In genomic region chr6:37700266-37700973, GRCh38 we compare ENCODE assay signal across 13 cellular contexts. TPM values are rescaled to one million over a fixed set of nuclear protein-coding genes. Genes with fewer than 3 reads are reported as not detected.
DNase-seq lines count a peak whose midpoint lies in the region; ATAC-seq and TF ChIP-seq lines count a peak whose summit lies in the region.
"Had no signal": no experiment of that assay in that cellular context is flagged by ENCODE, and none has a peak within 500 bp of the region (broad histone marks: within the 10 kb centered on the region; RNA-seq: fewer than 3 reads in every experiment).

No MANE protein-coding gene starts in this region.

- DNase-seq in SKM-1 treated with dmso at 0.1 percent for 144 hours (lab: John Stamatoyannopoulos, UW; ENCODE audit: unreplicated experiment) = peak; percentile 20
- no peak for DNase-seq in SKM-1 (lab: John Stamatoyannopoulos, UW; ENCODE audit: unreplicated experiment)
- DNase-seq in CD8-positive, alpha-beta memory T cell = no peak
- DNase-seq in activated B cell treated with CpG ODN at 0.5 μM for 24 hours = no peak
- no peak for DNase-seq in left cardiac atrium
- DNase-seq in GM20000 (ENCODE audit: low spot score) = no peak
- DNase-seq: activated CD4-positive, CD25-positive, alpha-beta regulatory T cell; dorsolateral prefrontal cortex; Karpas-422; NCI-H2029 had no signal

- peaks cover 22% of the 10 kb centered on the region for H3K4me1 ChIP-seq in CD8-positive, alpha-beta memory T cell (ENCODE audit: insufficient read depth, low read length)
- H3K4me1 ChIP-seq in gastroesophageal sphincter = peaks cover 0 to 47% (median 17%) of the 10 kb centered on the region in 3 donors

- TF ChIP-seq POLR2A in gastroesophageal sphincter (IDR thresholded peaks at IDR 0.05) = no peak

- TF ChIP-seq CTCF in activated B cell treated with CpG ODN at 0.5 μM for 24 hours (IDR thresholded peaks at IDR 0.05) (no peak), nephron (IDR thresholded peaks at IDR 0.05; ENCODE audit: unreplicated experiment in 3 of 3) (no peak), GM20000 (IDR thresholded peaks at IDR 0.05; ENCODE audit: extremely low read depth, missing control alignments) (no peak), gastroesophageal sphincter (IDR thresholded peaks at IDR 0.05) (no peak)

- H3K4me3 ChIP-seq in CD8-positive, alpha-beta memory T cell (ENCODE audit: low read length) = no peak overlapping the region
- H3K4me3 ChIP-seq in gastroesophageal sphincter = no peak overlapping the region
- H3K4me3 ChIP-seq: SK-N-MC had no signal

- POLR2A ChIA-PET in CD8-positive, alpha-beta memory T cell (lab: Charles Lee) = no interaction called here
- POLR2A ChIA-PET in activated B cell treated with CpG ODN at 0.5 μM for 24 hours (lab: Charles Lee) = no interaction called here

- no peaks in the 10 kb centered on the region for H3K36me3 ChIP-seq in CD8-positive, alpha-beta memory T cell (ENCODE audit: insufficient read depth, low read length)
- H3K36me3 ChIP-seq in gastroesophageal sphincter = no peaks in the 10 kb centered on the region

- H3K27me3 ChIP-seq in CD8-positive, alpha-beta memory T cell (ENCODE audit: insufficient read depth, low read length, poor library complexity, severe bottlenecking) = peaks cover 15% of the 10 kb centered on the region
- no peaks in the 10 kb centered on the region for H3K27me3 ChIP-seq in gastroesophageal sphincter
- H3K27me3 ChIP-seq: dorsolateral prefrontal cortex had no signal

- no peak for TF ChIP-seq EP300 in gastroesophageal sphincter (IDR thresholded peaks at IDR 0.05)

- H3K36me3 Mint-ChIP-seq in CD8-positive, alpha-beta memory T cell = peaks cover 0 to 9% (median 0%) of the 10 kb centered on the region in 3 donors
- H3K36me3 Mint-ChIP-seq in activated B cell treated with CpG ODN at 0.5 μM for 24 hours (ENCODE audit: low read depth) (peaks cover 2% of the 10 kb centered on the region), nephron (ENCODE audit: low read depth) (no peaks in the 10 kb centered on the region)

- 93% methylated on average over 4 of the region's 4 CpGs; no CpG with 5 or more reads in 1 of the 2 donors for WGBS in gastroesophageal sphincter (ENCODE audit: low coverage in 1 of 2), 2 donors

- ATAC-seq in activated B cell treated with CpG ODN at 0.5 μM for 24 hours (ENCODE audit: low read depth) (no peak), left cardiac atrium (no peak), gastroesophageal sphincter (no peak)

- H3K4me3 Mint-ChIP-seq in CD8-positive, alpha-beta memory T cell = peak overlapping the region in 6 of 7 donors; percentile 56 to 99 (median 78)
- H3K4me3 Mint-ChIP-seq in activated B cell treated with CpG ODN at 0.5 μM for 24 hours (peak overlapping the region; percentile 97), nephron (peak overlapping the region; percentile 76 to 87 (median 80))

- intact Hi-C loops in activated B cell treated with CpG ODN at 0.5 μM for 24 hours (cut with micrococcal nuclease) (no loop called here), left cardiac atrium (cut with DNase I) (loop anchor here in 1 of 2 donors (10.0 kb wide), 1 partner anchor 304 kb away; no protein-coding TSS in a partner anchor)

- peak overlapping the region in 3 of 8 donors; percentile 17 to 100 (median 37) for H3K27ac Mint-ChIP-seq in CD8-positive, alpha-beta memory T cell
- H3K27ac Mint-ChIP-seq in activated B cell treated with CpG ODN at 0.5 μM for 24 hours (no peak overlapping the region), nephron (no peak overlapping the region)

- no peak overlapping the region for H3K27ac ChIP-seq in CD8-positive, alpha-beta memory T cell (ENCODE audit: low read depth, low read length)
- no peak overlapping the region for H3K27ac ChIP-seq in gastroesophageal sphincter
- H3K27ac ChIP-seq: SK-N-MC had no signal

- peaks cover 9 to 21% of the 10 kb centered on the region in 2 donors for H3K27me3 Mint-ChIP-seq in CD8-positive, alpha-beta memory T cell
- H3K27me3 Mint-ChIP-seq in activated B cell treated with CpG ODN at 0.5 μM for 24 hours (peaks cover 4% of the 10 kb centered on the region), nephron (ENCODE audit: low read depth) (peaks cover 51% of the 10 kb centered on the region)

- H3K4me1 Mint-ChIP-seq in CD8-positive, alpha-beta memory T cell = peaks cover 23 to 38% (median 34%) of the 10 kb centered on the region in 3 donors
- peaks cover 25% of the 10 kb centered on the region for H3K4me1 Mint-ChIP-seq in activated B cell treated with CpG ODN at 0.5 μM for 24 hours
- peaks cover 27% of the 10 kb centered on the region for H3K4me1 Mint-ChIP-seq in nephron

- CTCF ChIA-PET in CD8-positive, alpha-beta memory T cell (lab: Charles Lee) = interaction anchor here (1.5 to 1.8 kb wide), 3 partner anchors 8 to 14 kb away, joined by 4 to 9 read pairs (median 5); no protein-coding TSS in a partner anchor
- CTCF ChIA-PET in activated B cell treated with CpG ODN at 0.5 μM for 24 hours (lab: Charles Lee) = no interaction called here

- no peaks in the 10 kb centered on the region for H3K9me3 ChIP-seq in CD8-positive, alpha-beta memory T cell (ENCODE audit: low read length)
- H3K9me3 ChIP-seq in gastroesophageal sphincter = no peaks in the 10 kb centered on the region

- H3K9me3 Mint-ChIP-seq in CD8-positive, alpha-beta memory T cell = peaks cover 0 to 7% (median 4%) of the 10 kb centered on the region in 5 donors
- no peaks in the 10 kb centered on the region for H3K9me3 Mint-ChIP-seq in activated B cell treated with CpG ODN at 0.5 μM for 24 hours
- no peaks in the 10 kb centered on the region for H3K9me3 Mint-ChIP-seq in nephron

RNA-seq across cellular contexts. Expression of gene MDGA1, which starts 2.7 kb away (rescaled TPM):
- 1 to 10 TPM; 4.4 to 4.7 TPM for total RNA-seq in CD8-positive, alpha-beta memory T cell
- 2.5 TPM for polyA plus RNA-seq in CD8-positive, alpha-beta memory T cell
- 6.1 and 6.7 TPM in 2 replicates for total RNA-seq in activated B cell treated with CpG ODN at 0.5 μM for 24 hours
- total RNA-seq in left cardiac atrium = 1 to 10 TPM; 2.9 to 4.7 TPM
- total RNA-seq in gastroesophageal sphincter = 1 to 10 TPM in 3 of 4 donors, under 1 TPM in 1; 0.93 to 8.5 (median 3.7) TPM
